18 cellular contexts compared by ENCODE assay signal in genomic region chr15:22810735-22811338, GRCh38. TPM values are rescaled to one million over a fixed set of nuclear protein-coding genes. Genes with fewer than 3 reads are reported as not detected.
A peak's percentile ranks its signal among the peaks of the same experiment; 100 is the strongest.
DNase-seq lines count a peak whose midpoint lies in the region; ATAC-seq and TF ChIP-seq lines count a peak whose summit lies in the region.
"Had no signal": no experiment of that assay in that cellular context is flagged by ENCODE, and none has a peak within 500 bp of the region (broad histone marks: within the 10 kb centered on the region; RNA-seq: fewer than 3 reads in every experiment).

No MANE protein-coding gene starts in this region.

- TF ChIP-seq CTCF in natural killer cell (IDR thresholded peaks at IDR 0.05), result no peak
- TF ChIP-seq CTCF in OCI-LY7 (conservative IDR thresholded peaks at IDR 0.05; ENCODE audit: low read length), result no peak
- no peak for TF ChIP-seq CTCF in glutamatergic neuron (IDR thresholded peaks at IDR 0.05; ENCODE audit: partially characterized antibody, unreplicated experiment)
- TF ChIP-seq CTCF in esophagus squamous epithelium (IDR thresholded peaks at IDR 0.05), result no peak

- CTCF ChIA-PET in OCI-LY7 (lab: Charles Lee; ENCODE audit: unreplicated experiment), result no interaction called here

- H3K4me2 ChIP-seq in OCI-LY7 (ENCODE audit: low read length), result peak overlapping the region; percentile 56
- H3K4me2 ChIP-seq: SK-N-SH had no signal

- peaks cover 6% of the 10 kb centered on the region; the same call in 1 of the 2 replicates for H4K20me1 ChIP-seq in OCI-LY7 (ENCODE audit: insufficient read depth, low read length)

- H3K4me1 ChIP-seq in OCI-LY7 (ENCODE audit: insufficient read depth, low read length, poor library complexity, severe bottlenecking) (peaks cover 22% of the 10 kb centered on the region), esophagus squamous epithelium (no peaks in the 10 kb centered on the region)
- H3K4me1 ChIP-seq: ascending aorta had no signal

- POLR2A ChIA-PET in OCI-LY7 (lab: Charles Lee), result interaction anchor here (0.6 to 1.8 kb wide), 3 partner anchors 10 to 25 kb away, joined by 6 to 9 read pairs (median 7); no protein-coding TSS in a partner anchor

- H3K4me1 Mint-ChIP-seq in natural killer cell, result peaks cover 11 to 16% of the 10 kb centered on the region in 2 donors
- peaks cover 0 to 5% of the 10 kb centered on the region in 2 donors for H3K4me1 Mint-ChIP-seq in natural killer cell treated with Interleukin-12 subunit alpha and Interleukin-12 subunit beta and Interleukin-15 and Interleukin-18, amount 100 ng/mL, for 72 hours (ENCODE audit: low read depth in 2 of 2)
- H3K4me1 Mint-ChIP-seq in glutamatergic neuron (ENCODE audit: low read depth, unreplicated experiment), result no peaks in the 10 kb centered on the region
- H3K4me1 Mint-ChIP-seq: CD14-positive monocyte had no signal

- H3K4me3 ChIP-seq in OCI-LY7 (ENCODE audit: low read depth, low read length, poor library complexity, severe bottlenecking), result no peak overlapping the region
- no peak overlapping the region for H3K4me3 ChIP-seq in esophagus squamous epithelium
- H3K4me3 ChIP-seq: ascending aorta, K562 had no signal

- H3K9me3 ChIP-seq in OCI-LY7 (ENCODE audit: low read length) (no peaks in the 10 kb centered on the region), esophagus squamous epithelium (no peaks in the 10 kb centered on the region)
- H3K9me3 ChIP-seq: ascending aorta, SK-N-SH had no signal

- H3K4me3 Mint-ChIP-seq in natural killer cell (no peak overlapping the region), glutamatergic neuron (ENCODE audit: unreplicated experiment) (no peak overlapping the region)
- H3K4me3 Mint-ChIP-seq in natural killer cell treated with Interleukin-12 subunit alpha and Interleukin-12 subunit beta and Interleukin-15 and Interleukin-18, amount 100 ng/mL, for 72 hours, result no peak overlapping the region
- H3K4me3 Mint-ChIP-seq: CD14-positive monocyte, type B pancreatic cell had no signal

- H3K27ac ChIP-seq in OCI-LY7 (ENCODE audit: low read depth, low read length, poor library complexity, severe bottlenecking) (peak overlapping the region; percentile 47), esophagus squamous epithelium (no peak overlapping the region)
- H3K27ac ChIP-seq: ascending aorta, WERI-Rb-1 had no signal

- peaks cover 66% of the 10 kb centered on the region for H3K79me2 ChIP-seq in OCI-LY7 (ENCODE audit: insufficient read depth, low read depth, low read length)

- H3K36me3 ChIP-seq in OCI-LY7 (ENCODE audit: insufficient read depth, low read length) (peaks cover 87% of the 10 kb centered on the region), esophagus squamous epithelium (peaks cover 0 to 32% (median 0%) of the 10 kb centered on the region in 3 donors)
- H3K36me3 ChIP-seq: WERI-Rb-1 had no signal

- BruUV-seq in OCI-LY7 (replicated peaks; lab: Mats Ljungman, UMichigan), result no TSS peak

- H3K9me3 Mint-ChIP-seq in natural killer cell (no peaks in the 10 kb centered on the region), glutamatergic neuron (ENCODE audit: unreplicated experiment) (peaks cover 3% of the 10 kb centered on the region)
- H3K9me3 Mint-ChIP-seq in natural killer cell treated with Interleukin-12 subunit alpha and Interleukin-12 subunit beta and Interleukin-15 and Interleukin-18, amount 100 ng/mL, for 72 hours, result no peaks in the 10 kb centered on the region
- H3K9me3 Mint-ChIP-seq: CD14-positive monocyte, type B pancreatic cell had no signal

- H3K27me3 ChIP-seq in esophagus squamous epithelium, result no peaks in the 10 kb centered on the region
- H3K27me3 ChIP-seq: ascending aorta had no signal

- H3K9me2 ChIP-seq in OCI-LY7 (ENCODE audit: insufficient read depth, low read length), result no peaks in the 10 kb centered on the region
- H3K9me2 ChIP-seq: SK-N-SH had no signal

- H3K27me3 Mint-ChIP-seq in natural killer cell (ENCODE audit: low read depth in 2 of 2) (no peaks in the 10 kb centered on the region), glutamatergic neuron (ENCODE audit: unreplicated experiment) (peaks cover 2% of the 10 kb centered on the region)
- no peaks in the 10 kb centered on the region for H3K27me3 Mint-ChIP-seq in natural killer cell treated with Interleukin-12 subunit alpha and Interleukin-12 subunit beta and Interleukin-15 and Interleukin-18, amount 100 ng/mL, for 72 hours
- H3K27me3 Mint-ChIP-seq: type B pancreatic cell had no signal

- no peak for TF ChIP-seq POLR2A in esophagus squamous epithelium (IDR thresholded peaks at IDR 0.05)

- H2AFZ ChIP-seq in OCI-LY7 (ENCODE audit: low read length), result no peak overlapping the region

- intact Hi-C loops in natural killer cell (cut with micrococcal nuclease), result no loop called here
- intact Hi-C loops in OCI-LY7 (cut with micrococcal nuclease; ENCODE audit: unreplicated experiment), result no loop called here
- intact Hi-C loops in esophagus squamous epithelium (cut with DNase I), result no loop called here

- WGBS in esophagus squamous epithelium, 2 donors, result 80 to 88% methylated on average over 7 to 10 of the region's 10 CpGs

- no peak for ATAC-seq in natural killer cell
- ATAC-seq in natural killer cell treated with Interleukin-12 subunit alpha and Interleukin-12 subunit beta and Interleukin-15 and Interleukin-18, amount 100 ng/mL, for 72 hours, result no peak

- DNase-seq in natural killer cell (no peak), OCI-LY7 (ENCODE audit: low spot score) (no peak), glutamatergic neuron (no peak), activated gamma-delta T cell treated with Interleukin-2 at 50 U/mL for 16 hours (no peak), DMS53 (lab: John Stamatoyannopoulos, UW) (no peak), esophagus squamous epithelium (lab: John Stamatoyannopoulos, UW) (no peak)
- no peak for DNase-seq in natural killer cell treated with Interleukin-12 subunit alpha and Interleukin-12 subunit beta and Interleukin-15 and Interleukin-18, amount 100 ng/mL, for 72 hours (ENCODE audit: low spot score)
- no peak for DNase-seq in activated CD4-positive, alpha-beta T cell treated with anti-CD3 and anti-CD28 coated beads, Interleukin-2, amount 50 U/mL, for 4 hours
- DNase-seq: effector CD4-positive, alpha-beta T cell; MM.1S; NCI-H1436 treated with DMSO at 0.1 percent for 48 hours; retina; SK-N-SH had no signal

- H3K36me3 Mint-ChIP-seq in natural killer cell (no peaks in the 10 kb centered on the region), glutamatergic neuron (ENCODE audit: unreplicated experiment) (peaks cover 5% of the 10 kb centered on the region)
- H3K36me3 Mint-ChIP-seq in natural killer cell treated with Interleukin-12 subunit alpha and Interleukin-12 subunit beta and Interleukin-15 and Interleukin-18, amount 100 ng/mL, for 72 hours, result no peaks in the 10 kb centered on the region
- H3K36me3 Mint-ChIP-seq: CD14-positive monocyte had no signal

- H3K27ac Mint-ChIP-seq in natural killer cell, result peak overlapping the region; percentile 58 to 60
- H3K27ac Mint-ChIP-seq in natural killer cell treated with Interleukin-12 subunit alpha and Interleukin-12 subunit beta and Interleukin-15 and Interleukin-18, amount 100 ng/mL, for 72 hours, result no peak overlapping the region
- H3K27ac Mint-ChIP-seq in glutamatergic neuron (ENCODE audit: unreplicated experiment), result peak overlapping the region; percentile 33
- H3K27ac Mint-ChIP-seq: CD14-positive monocyte, type B pancreatic cell had no signal

RNA-seq across cellular contexts. Expression of gene NIPA1, which starts 24.4 kb away (rescaled TPM):
- total RNA-seq in natural killer cell (10 to 100 TPM; 11.3 to 17.8 (median 11.4) TPM), OCI-LY7 (2022) (49.0 and 51.2 TPM in 2 replicates), glutamatergic neuron (ENCODE audit: unreplicated experiment) (41.5 TPM), esophagus squamous epithelium (1 to 10 TPM; 5.1 to 7.8 (median 7.8) TPM)
- 10 to 100 TPM; 16.0 to 19.5 TPM for total RNA-seq in natural killer cell treated with Interleukin-12 subunit alpha and Interleukin-12 subunit beta and Interleukin-15 and Interleukin-18, amount 100 ng/mL, for 72 hours
- 30.9 and 40.3 TPM in 2 replicates for total RNA-seq in OCI-LY7 (2014; rRNA removed; shearing (Covaris generic))

RNA-seq across cellular contexts. Expression of gene NIPA2, which starts 27.6 kb away (rescaled TPM):
- total RNA-seq in natural killer cell (10 to 100 TPM; 37.3 to 41.3 (median 40.9) TPM), OCI-LY7 (2022) (78.1 and 96.1 TPM in 2 replicates), glutamatergic neuron (ENCODE audit: unreplicated experiment) (121 TPM), esophagus squamous epithelium (10 to 100 TPM; 32.3 to 68.0 (median 55.1) TPM)
- 100 to 1,000 TPM in 1 of 2 donors, 10 to 100 TPM in 1; 72.2 to 102 TPM for total RNA-seq in natural killer cell treated with Interleukin-12 subunit alpha and Interleukin-12 subunit beta and Interleukin-15 and Interleukin-18, amount 100 ng/mL, for 72 hours
- total RNA-seq in OCI-LY7 (2014; rRNA removed; shearing (Covaris generic)), result 112 and 126 TPM in 2 replicates

Comparison
In these comparisons a context has a peak if more than half of its experiments do, and no peak if none do; other contexts are left out.
1. H3K27ac Mint-ChIP-seq: peak in natural killer cell (2 of 2) and glutamatergic neuron (single experiment); none in natural killer cell treated with Interleukin-12 subunit alpha and Interleukin-12 subunit beta and Interleukin-15 and Interleukin-18, amount 100 ng/mL, for 72 hours (0 of 2).